Comparison of ENCODE assay signal across 7 cellular contexts in genomic region chr1:109473284-109474057, GRCh38. TPM values are rescaled to one million over a fixed set of nuclear protein-coding genes. Genes with fewer than 3 reads are reported as not detected.
"Had no signal": no experiment of that assay in that cellular context is flagged by ENCODE, and none has a peak within 500 bp of the region (broad histone marks: within the 10 kb centered on the region; RNA-seq: fewer than 3 reads in every experiment).

No MANE protein-coding gene starts in this region.

RNA-seq across cellular contexts. Expression of gene SYPL2, which starts 7.1 kb away (rescaled TPM):
- total RNA-seq: activated B cell treated with CpG ODN at 0.5 μM for 24 hours; activated CD8-positive, alpha-beta T cell treated with anti-CD3 and anti-CD28 coated beads for 36 hours; activated naive CD8-positive, alpha-beta T cell treated with anti-CD3 and anti-CD28 coated beads, Interleukin-2, amount 10 ng/mL, durations not matched to agents 7 days and 5 days; dermis microvascular lymphatic vessel endothelial cell; esophagus mucosa; frontal cortex; T-helper 17 cell had no signal
